In genomic region chr3:135155228-135155627, GRCh38 we compare ENCODE assay signal across 25 cellular contexts.
"Had no signal": no experiment of that assay in that cellular context is flagged by ENCODE, and none has a peak within 500 bp of the region (broad histone marks: within the 10 kb centered on the region; RNA-seq: fewer than 3 reads in every experiment).

No MANE protein-coding gene starts in this region.

- H3K9ac ChIP-seq: KMS-11 had no signal

- H3K9me3 ChIP-seq: breast epithelium, colonic mucosa, MG63 had no signal

- DNase-seq: activated CD4-positive, alpha-beta T cell treated with anti-CD3 and anti-CD28 coated beads for 36 hours; activated CD8-positive, alpha-beta memory T cell treated with anti-CD3 and anti-CD28 coated beads, Interleukin-2, amount 50 U/mL, for 4 hours; activated CD8-positive, alpha-beta T cell treated with anti-CD3 and anti-CD28 coated beads for 36 hours; activated naive CD4-positive, alpha-beta T cell treated with anti-CD3 and anti-CD28 coated beads, Interleukin-2, amount 50 U/mL, for 16 hours; activated naive CD8-positive, alpha-beta T cell treated with anti-CD3 and anti-CD28 coated beads, Interleukin-2, amount 10 ng/mL, durations not matched to agents 7 days and 5 days; aorta; caudate nucleus; colonic mucosa; MG63; NCI-H1092 treated with DMSO at 0.1 percent for 48 hours; NCI-H1436 treated with DMSO at 0.1 percent for 48 hours; NCI-H187; NCI-H2107; NCI-H2171 treated with DMSO at 0.1 percent for 48 hours; NCI-H226; NCI-H526 treated with DMSO at 0.1 percent for 48 hours; NCI-H82; RPMI8226; T-cell; T-helper 2 cell; T1000 had no signal

- H3K27me3 ChIP-seq: breast epithelium, colonic mucosa, MG63 had no signal

- H3K36me3 ChIP-seq: breast epithelium, colonic mucosa, MG63 had no signal

- H3K27ac ChIP-seq: breast epithelium, colonic mucosa, KMS-11, SK-N-MC, VCaP had no signal

- H3K4me3 ChIP-seq: breast epithelium, colonic mucosa, MG63, SK-N-MC had no signal

- H3K4me1 ChIP-seq: breast epithelium, colonic mucosa had no signal

- H3K4me2 ChIP-seq: KMS-11 had no signal
